8 cellular contexts compared by ENCODE assay signal in the genomic region with DNA sequence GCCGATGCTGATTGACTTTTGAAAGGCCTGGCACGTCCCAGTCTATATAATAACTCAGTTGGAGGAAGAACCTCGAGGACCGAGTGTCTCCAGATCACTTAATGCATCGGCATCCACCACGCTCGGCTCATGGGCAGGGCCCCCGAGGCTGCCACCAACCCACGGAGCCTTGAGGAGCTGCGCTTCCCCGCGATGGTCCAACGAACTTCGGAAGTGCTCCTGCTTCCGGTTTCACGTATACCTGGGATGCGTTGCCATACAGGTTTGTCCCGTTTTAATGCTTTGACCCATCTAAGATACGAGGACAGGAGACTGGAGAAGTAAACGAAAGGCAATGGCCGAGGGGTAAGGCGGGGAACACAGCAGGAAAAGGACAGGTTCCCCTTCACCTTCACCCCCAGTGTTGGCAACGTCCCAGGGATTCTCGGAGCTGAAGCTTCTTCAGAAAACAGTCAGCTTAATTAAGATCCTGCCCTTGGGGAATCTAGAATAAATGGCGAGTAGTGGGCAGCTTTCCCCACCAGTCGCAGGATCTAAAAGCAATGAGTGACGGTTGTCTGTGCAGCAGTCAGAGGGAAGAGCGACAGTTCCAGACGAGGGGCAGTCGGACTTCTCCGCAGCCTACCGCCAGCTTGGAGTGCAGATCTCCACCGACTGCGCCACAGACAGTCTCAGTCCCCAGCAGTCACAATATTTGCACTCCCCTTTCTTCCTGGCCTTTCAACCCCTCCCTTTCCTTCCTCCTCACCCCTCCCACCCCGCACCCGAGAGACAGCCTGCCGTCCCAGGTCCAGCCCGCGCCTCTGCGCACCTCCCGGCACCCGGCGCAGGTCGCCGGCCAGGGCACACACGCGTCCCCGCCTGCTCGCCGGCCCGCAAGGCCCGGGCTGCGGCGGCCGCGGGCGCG. TPM values are rescaled to one million over a fixed set of nuclear protein-coding genes. Genes with fewer than 3 reads are reported as not detected.
A peak's percentile ranks its signal among the peaks of the same experiment; 100 is the strongest.
DNase-seq lines count a peak whose midpoint lies in the region; ATAC-seq and TF ChIP-seq lines count a peak whose summit lies in the region.

No MANE protein-coding gene starts in this region.

- DNase-seq in Daoy (ENCODE audit: low read depth) (peak; percentile 86), HT-29 (ENCODE audit: low spot score) (peak; percentile 48), SJSA1 (ENCODE audit: low read depth in 1 of 2, low spot score in 2 of 2) (peak in 1 of 2 experiments; percentile 9), endodermal cell (peak; percentile 89), omental fat pad (ENCODE audit: low spot score) (no peak), CD1c-positive myeloid dendritic cell (ENCODE audit: extremely low spot score) (no peak), NCI-H524 treated with DMSO at 0.1 percent for 48 hours (lab: John Stamatoyannopoulos, UW) (no peak)

- peaks cover 71% of the 10 kb centered on the region for H3K27me3 Mint-ChIP-seq in endodermal cell (ENCODE audit: insufficient read depth)

- ATAC-seq in GM21423 (IDR thresholded peaks at IDR 0.05; ENCODE audit: unreplicated experiment) (peak; percentile 64), omental fat pad (ENCODE audit: low FRiP score) (peak; percentile 22)

- 0 to 1% methylated on average over 26 to 58 of the region's 58 CpGs for WGBS in endodermal cell (ENCODE audit: insufficient coverage in 1 of 2, insufficient read length in 1 of 2), 2 experiments

- no peaks in the 10 kb centered on the region for H3K36me3 Mint-ChIP-seq in endodermal cell (ENCODE audit: low read depth)

- H3K4me1 Mint-ChIP-seq in endodermal cell = peaks cover 33% of the 10 kb centered on the region

- H3K4me3 ChIP-seq in SJSA1 (peak overlapping the region; percentile 45), endodermal cell (ENCODE audit: low read length) (peak overlapping the region; percentile 90)

- TF ChIP-seq CTCF in endodermal cell (conservative IDR thresholded peaks at IDR 0.05) (no peak), omental fat pad (IDR thresholded peaks at IDR 0.05) (no peak)

- H3K27me3 ChIP-seq in SJSA1 (replicated peaks) = peaks cover 74% of the 10 kb centered on the region
- peaks cover 74% of the 10 kb centered on the region for H3K27me3 ChIP-seq in endodermal cell (ENCODE audit: control insufficient read depth, insufficient read depth, low read length, poor library complexity, severe bottlenecking)

- H3K4me3 Mint-ChIP-seq in endodermal cell = peak overlapping the region; percentile 74

- H3K27ac ChIP-seq in SJSA1 (no peak overlapping the region), endodermal cell (ENCODE audit: low read depth, low read length) (no peak overlapping the region)

- peak overlapping the region; percentile 79 for H3K27ac Mint-ChIP-seq in endodermal cell

- no peaks in the 10 kb centered on the region for H3K9me3 Mint-ChIP-seq in endodermal cell

- peak overlapping the region; percentile 26 for H3K9ac ChIP-seq in endodermal cell (ENCODE audit: extremely low read depth, low read length, poor library complexity, severe bottlenecking)

- H3K36me3 ChIP-seq in SJSA1 = no peaks in the 10 kb centered on the region
- no peaks in the 10 kb centered on the region for H3K36me3 ChIP-seq in endodermal cell (ENCODE audit: control insufficient read depth, insufficient read depth, low read length)

- H3K4me1 ChIP-seq in SJSA1 (replicated peaks) = peaks cover 11% of the 10 kb centered on the region
- H3K4me1 ChIP-seq in endodermal cell (ENCODE audit: control insufficient read depth, insufficient read depth, low read length) = peaks cover 3% of the 10 kb centered on the region

- no peaks in the 10 kb centered on the region for H3K9me3 ChIP-seq in SJSA1 (replicated peaks)
- no peaks in the 10 kb centered on the region for H3K9me3 ChIP-seq in endodermal cell (ENCODE audit: control insufficient read depth, low read length)

RNA-seq across cellular contexts. Expression of a gene that starts 10.7 kb away (rescaled TPM):
- total RNA-seq in Daoy (2014; rRNA removed; shearing (Covaris generic)) = 2.0 and 3.1 TPM in 2 replicates
- not detected in 2 replicates for total RNA-seq in HT-29 (2014; rRNA removed; shearing (Covaris generic))
- total RNA-seq in SJSA1 (2014; rRNA removed; shearing (Covaris generic)) = not detected in 2 replicates
- 1 to 10 TPM; 3.3 to 5.2 TPM for total RNA-seq in endodermal cell
- polyA plus RNA-seq in endodermal cell (2013, experiment 1 of 2) = 9.5 TPM
- 8.1 TPM for polyA plus RNA-seq in endodermal cell (2013, experiment 2 of 2)
- not detected for total RNA-seq in omental fat pad

Comparison
In these comparisons a context has a peak if more than half of its experiments do, and no peak if none do; other contexts are left out.
1. DNase-seq: peak in Daoy (single experiment), HT-29 (single experiment) and endodermal cell (single experiment); none in omental fat pad (single experiment), CD1c-positive myeloid dendritic cell (single experiment) and NCI-H524 treated with DMSO at 0.1 percent for 48 hours (single experiment).